Comparison of ENCODE assay signal across 8 cellular contexts in the genomic region with DNA sequence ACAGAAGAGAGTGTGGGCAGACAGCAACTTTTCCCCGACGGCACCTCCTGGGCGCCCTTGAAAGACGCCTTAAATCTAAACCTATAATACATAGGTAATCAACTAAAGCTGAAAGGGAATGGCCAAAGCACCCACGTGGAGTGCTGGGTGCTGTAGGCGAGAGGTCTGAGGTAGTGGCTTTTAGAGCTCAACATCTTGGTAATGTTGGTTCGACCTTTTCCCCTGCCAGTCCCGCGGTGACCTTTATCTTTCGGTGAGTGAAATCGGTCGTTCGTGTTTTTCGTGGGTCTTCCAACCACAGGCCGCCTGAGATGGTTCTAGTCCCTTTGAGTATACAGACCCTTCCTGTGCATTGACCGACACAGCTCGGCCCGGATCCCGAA. TPM values are rescaled to one million over a fixed set of nuclear protein-coding genes. Genes with fewer than 3 reads are reported as not detected.
DNase-seq lines count a peak whose midpoint lies in the region; ATAC-seq, FAIRE-seq and TF ChIP-seq lines count a peak whose summit lies in the region.

No MANE protein-coding gene starts in this region.

- no peaks in the 10 kb centered on the region for H3K36me3 ChIP-seq in small intestine (ENCODE audit: control insufficient read depth in 2 of 2, insufficient read depth in 2 of 2, low read length in 2 of 2)

- no peak for TF ChIP-seq CTCF in fibroblast of mammary gland (conservative IDR thresholded peaks at IDR 0.05; ENCODE audit: control insufficient read depth, insufficient read depth, low read depth, low read length)
- TF ChIP-seq CTCF in GM13976 (IDR thresholded peaks at IDR 0.05; ENCODE audit: borderline replicate concordance, control extremely low read depth, extremely low read depth, insufficient read depth, missing control alignments) = no peak

- H3K27me3 ChIP-seq in small intestine (ENCODE audit: control insufficient read depth in 2 of 2, insufficient read depth in 2 of 2, low read length in 2 of 2) = no peaks in the 10 kb centered on the region

- 1 to 2% (median 1%) methylated on average over 19 of the region's 19 CpGs for WGBS in small intestine, 3 donors

- H3K4me1 ChIP-seq in small intestine (ENCODE audit: control insufficient read depth in 2 of 2, insufficient read depth in 1 of 2, low read depth in 1 of 2, low read length in 1 of 2) = peaks cover 0 to 5% of the 10 kb centered on the region in 2 donors

- intact Hi-C loops in posterior cingulate gyrus (cut with DNase I) = loop anchor here (5.0 to 10.0 kb wide), 2 partner anchors 50 to 342 kb away; partner anchors contain the start of gene RNASE4

- no peaks in the 10 kb centered on the region for H3K9me3 ChIP-seq in small intestine (ENCODE audit: control insufficient read depth, low read depth)

- no peak for FAIRE-seq in small intestine (lab: Jason Lieb, UNC)

- in situ Hi-C loops in GM13976 (cut with MboI; ENCODE audit: low sequenced_read_pairs, unreplicated experiment) = loop anchor here (10.0 kb wide), 1 partner anchor 52 kb away; the partner anchor contains the start of genes ANG and RNASE4

- H3K4me3 ChIP-seq in fibroblast of mammary gland (ENCODE audit: control insufficient read depth, low read depth, low read length) = peak overlapping the region; percentile 54
- peak overlapping the region; percentile 21 to 26 for H3K4me3 ChIP-seq in small intestine (ENCODE audit: low read depth in 1 of 2, low read length in 2 of 2)

- DNase-seq in D341Med (ENCODE audit: low spot score) (peak; percentile 45), RKO (ENCODE audit: low spot score) (peak; percentile 44), fibroblast of mammary gland (ENCODE audit: low read depth) (no peak), small intestine (no peak), GM13976 (ENCODE audit: low spot score) (no peak), activated gamma-delta T cell treated with Interleukin-2 at 50 U/mL for 16 hours (no peak), posterior cingulate gyrus (no peak)

- ATAC-seq in GM21619 (IDR thresholded peaks at IDR 0.05; ENCODE audit: unreplicated experiment) = peak; percentile 17

- H3K27ac ChIP-seq in small intestine (ENCODE audit: low read depth in 1 of 2, low read length in 1 of 2) = no peak overlapping the region

RNA-seq across cellular contexts. Expression of gene OR6S1, which starts 9.1 kb away (rescaled TPM):
- not detected for polyA plus RNA-seq in small intestine

RNA-seq across cellular contexts. Expression of gene RNASE12, which starts 41.3 kb away (rescaled TPM):
- not detected for polyA plus RNA-seq in small intestine

RNA-seq across cellular contexts. Expression of gene RNASE11, which starts 44.6 kb away (rescaled TPM):
- polyA plus RNA-seq in small intestine = not detected

RNA-seq across cellular contexts. Expression of gene RNASE4, which starts 51.9 kb away (rescaled TPM):
- polyA plus RNA-seq in small intestine = 10 to 100 TPM in 2 of 3 donors, 1 to 10 TPM in 1; 8.1 to 44.2 (median 18.1) TPM

RNA-seq across cellular contexts. Expression of gene ANG, which starts 56.1 kb away (rescaled TPM):
- 10 to 100 TPM; 13.4 to 24.9 (median 16.8) TPM for polyA plus RNA-seq in small intestine

Comparison
In these comparisons a context has a peak if more than half of its experiments do, and no peak if none do; other contexts are left out.
1. DNase-seq: peak in D341Med (single experiment) and RKO (single experiment); none in fibroblast of mammary gland (single experiment), small intestine (single experiment), GM13976 (single experiment), activated gamma-delta T cell treated with Interleukin-2 at 50 U/mL for 16 hours (single experiment) and posterior cingulate gyrus (0 of 10).